Comparison of ENCODE assay signal across 6 cellular contexts in the genomic region with DNA sequence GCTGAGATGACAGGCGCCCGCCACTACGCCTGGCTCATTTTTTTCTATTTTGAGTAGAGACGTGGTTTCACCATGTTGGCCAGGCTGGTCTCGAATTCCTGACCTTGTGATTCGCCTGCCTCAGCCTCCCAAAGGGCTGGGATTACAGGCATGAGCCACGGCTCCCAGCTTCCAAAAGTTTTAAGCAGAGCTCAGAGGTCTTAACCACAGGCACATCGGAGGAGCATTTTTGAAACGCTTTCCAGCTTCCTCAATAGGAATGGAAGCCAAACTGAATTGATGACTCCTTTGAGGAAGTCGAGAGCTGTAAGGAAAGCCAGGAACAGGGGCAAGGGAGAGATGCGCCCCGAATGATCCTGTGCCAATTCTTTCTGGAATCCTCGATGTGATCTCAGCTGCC. TPM values are rescaled to one million over a fixed set of nuclear protein-coding genes. Genes with fewer than 3 reads are reported as not detected.
A peak's percentile ranks its signal among the peaks of the same experiment; 100 is the strongest.
DNase-seq lines count a peak whose midpoint lies in the region; ATAC-seq, FAIRE-seq and TF ChIP-seq lines count a peak whose summit lies in the region.
"Not testable (repeated sequence)": the region's sequence is repeated elsewhere in the genome, so short reads cannot be mapped to it uniquely, and the experiment has no call there.

No MANE protein-coding gene starts in this region.

- not testable (repeated sequence) for ATAC-seq in IMR-90 (ENCODE audit: low read depth)

- not testable (repeated sequence) for H3K79me1 ChIP-seq in IMR-90 (ENCODE audit: low read depth in 1 of 2, low read length in 2 of 2)

- not testable (repeated sequence) for H3K27me3 Mint-ChIP-seq in astrocyte (ENCODE audit: low read depth, unreplicated experiment)

- not testable (repeated sequence) for FAIRE-seq in astrocyte (lab: Jason Lieb, UNC)

- H3K36me3 Mint-ChIP-seq in astrocyte (ENCODE audit: low read depth, unreplicated experiment) = peaks cover 40% of the 10 kb centered on the region

- H3K23ac ChIP-seq in IMR-90 (ENCODE audit: low read depth, low read length) = not testable (repeated sequence)

- not testable (repeated sequence) for H3K14ac ChIP-seq in IMR-90 (replicated peaks; ENCODE audit: low read depth, low read length)

- not testable (repeated sequence) for H3K18ac ChIP-seq in IMR-90 (ENCODE audit: low read depth, low read length)

- not testable (repeated sequence) for H3K79me2 ChIP-seq in astrocyte (ENCODE audit: insufficient read depth, low read length)

- H2BK120ac ChIP-seq in IMR-90 (ENCODE audit: low read depth, low read length) = not testable (repeated sequence)

- H3K9me1 ChIP-seq in IMR-90 (ENCODE audit: insufficient read depth, low read length) = not testable (repeated sequence)

- not testable (repeated sequence) for H3K9ac ChIP-seq in IMR-90 (ENCODE audit: low read depth, low read length); astrocyte (ENCODE audit: low read length)

- H2AFZ ChIP-seq in IMR-90 (replicated peaks; ENCODE audit: low read length, poor library complexity); astrocyte (ENCODE audit: low read depth, low read length): not testable (repeated sequence)

- not testable (repeated sequence) for H3K27ac ChIP-seq in IMR-90 (ENCODE audit: insufficient read depth, low read length); astrocyte (ENCODE audit: low read depth, low read length)

- H3K4me2 ChIP-seq in IMR-90 (ENCODE audit: low read depth, low read length); astrocyte (ENCODE audit: low read length): not testable (repeated sequence)

- H2BK15ac ChIP-seq in IMR-90 (ENCODE audit: low read depth, low read length) = not testable (repeated sequence)

- not testable (repeated sequence) for H2AK5ac ChIP-seq in IMR-90 (ENCODE audit: low read depth, low read length)

- DNase-seq in EL = peak; percentile 43
- DNase-seq in IMR-90 = peak; percentile 13
- peak; percentile 62 for DNase-seq in astrocyte (ENCODE audit: low read depth)
- peak; percentile 31 for DNase-seq in fibroblast of gingiva (ENCODE audit: low read depth)
- DNase-seq in mesenteric fat pad (ENCODE audit: low spot score) = peak; percentile 28
- peak; percentile 47 for DNase-seq in posterior vena cava (ENCODE audit: low spot score)

- H3K9me3 ChIP-seq in IMR-90 (ENCODE audit: control insufficient read depth, insufficient read depth, low read length); astrocyte (ENCODE audit: insufficient read depth, low read depth, low read length): not testable (repeated sequence)

- peaks cover 13% of the 10 kb centered on the region for H3K4me1 Mint-ChIP-seq in astrocyte (ENCODE audit: low read depth, unreplicated experiment)

- not testable (repeated sequence) for H3K4me3 ChIP-seq in IMR-90 (ENCODE audit: insufficient read depth, low read depth, low read length); astrocyte (ENCODE audit: insufficient read depth, low read depth, low read length)

- H3K27ac Mint-ChIP-seq in astrocyte (ENCODE audit: unreplicated experiment) = peak overlapping the region; percentile 87

- not testable (repeated sequence) for H3K9me3 Mint-ChIP-seq in astrocyte (ENCODE audit: unreplicated experiment)

- CTCF ChIA-PET in IMR-90 (lab: Yijun Ruan, JAX) = not testable (repeated sequence)

- H2BK5ac ChIP-seq in IMR-90 (ENCODE audit: low read depth, low read length, poor library complexity, severe bottlenecking) = not testable (repeated sequence)

- H3K56ac ChIP-seq in IMR-90 (ENCODE audit: extremely low read depth, insufficient read depth, low read length) = not testable (repeated sequence)

- POLR2A ChIA-PET in IMR-90 (lab: Charles Lee; ENCODE audit: unreplicated experiment) = not testable (repeated sequence)

- WGBS in IMR-90 (ENCODE audit: extremely low coverage in 2 of 2, insufficient read length in 1 of 2), 2 experiments = no CpG with 5 or more reads among the region's 13 CpGs

- not testable (repeated sequence) for TF ChIP-seq POLR2A in IMR-90 (IDR thresholded peaks at IDR 0.05; ENCODE audit: low read depth, low read length)

- not testable (repeated sequence) for H4K8ac ChIP-seq in IMR-90 (ENCODE audit: low read depth in 2 of 2, low read length in 2 of 2)

- H4K5ac ChIP-seq in IMR-90 (ENCODE audit: low read depth, low read length) = not testable (repeated sequence)

- TF ChIP-seq CTCF in IMR-90 (conservative IDR thresholded peaks at IDR 0.05; ENCODE audit: low read depth, low read length); astrocyte (IDR thresholded peaks at IDR 0.05; ENCODE audit: insufficient read depth, low read depth, low read length): not testable (repeated sequence)

- H2BK20ac ChIP-seq in IMR-90 (ENCODE audit: low read depth, low read length) = not testable (repeated sequence)

- not testable (repeated sequence) for H4K91ac ChIP-seq in IMR-90 (ENCODE audit: insufficient read depth, low read depth, low read length)

- not testable (repeated sequence) for H3K4me1 ChIP-seq in IMR-90 (ENCODE audit: control insufficient read depth, insufficient read depth, low read length); astrocyte (ENCODE audit: insufficient read depth, low read length)

- BruUV-seq in IMR-90 (replicated peaks; lab: Mats Ljungman, UMichigan) = not testable (repeated sequence)

- H3K4ac ChIP-seq in IMR-90 (ENCODE audit: low read depth, low read length) = not testable (repeated sequence)

- in situ Hi-C loops in IMR-90 (cut with MboI; ENCODE audit: low sequenced_read_pairs) = not testable (repeated sequence)

- intact Hi-C loops in IMR-90 (cut with micrococcal nuclease); posterior vena cava (cut with DNase I): not testable (repeated sequence)

- not testable (repeated sequence) for H4K20me1 ChIP-seq in IMR-90 (ENCODE audit: insufficient read depth, low read length); astrocyte (ENCODE audit: insufficient read depth, low read length)

- H3K4me3 Mint-ChIP-seq in astrocyte (ENCODE audit: unreplicated experiment) = not testable (repeated sequence)

- not testable (repeated sequence) for H3K36me3 ChIP-seq in IMR-90 (ENCODE audit: control insufficient read depth, insufficient read depth, low read length); astrocyte (ENCODE audit: insufficient read depth, low read length)

- dilution Hi-C loops in IMR-90 (cut with HindIII; ENCODE audit: low sequenced_read_pairs, unreplicated experiment) = not testable (repeated sequence)

- H3K27me3 ChIP-seq in IMR-90 (ENCODE audit: control insufficient read depth, insufficient read depth, low read length); astrocyte (ENCODE audit: insufficient read depth, low read length): not testable (repeated sequence)

- not testable (repeated sequence) for TF ChIP-seq RAD21 in IMR-90 (IDR thresholded peaks at IDR 0.05; ENCODE audit: low read length)

- not testable (repeated sequence) for H2AK9ac ChIP-seq in IMR-90 (replicated peaks; ENCODE audit: low read depth, low read length, poor library complexity)

RNA-seq across cellular contexts. Expression of gene ZNF195, which starts 14.5 kb away (rescaled TPM):
- total RNA-seq in IMR-90 (2012; rRNA removed) (17.2 and 24.4 TPM in 2 replicates), astrocyte (42.1 and 57.5 TPM in 2 replicates), mesenteric fat pad (20.0 TPM), posterior vena cava (10 to 100 TPM; 12.0 to 13.0 TPM)
- 8.7 and 10.2 TPM in 2 replicates for polyA plus RNA-seq in IMR-90 (2012; rRNA removed)
- polyA plus RNA-seq in IMR-90 (2012; cell fraction: cytosol; rRNA removed) = 3.2 and 4.1 TPM in 2 replicates
- polyA plus RNA-seq in IMR-90 (2012; cell fraction: nucleus; rRNA removed; ENCODE audit: low replicate concordance) = 8.5 and 30.2 TPM in 2 replicates
